Comparison of ENCODE assay signal across 24 cellular contexts in the genomic region with DNA sequence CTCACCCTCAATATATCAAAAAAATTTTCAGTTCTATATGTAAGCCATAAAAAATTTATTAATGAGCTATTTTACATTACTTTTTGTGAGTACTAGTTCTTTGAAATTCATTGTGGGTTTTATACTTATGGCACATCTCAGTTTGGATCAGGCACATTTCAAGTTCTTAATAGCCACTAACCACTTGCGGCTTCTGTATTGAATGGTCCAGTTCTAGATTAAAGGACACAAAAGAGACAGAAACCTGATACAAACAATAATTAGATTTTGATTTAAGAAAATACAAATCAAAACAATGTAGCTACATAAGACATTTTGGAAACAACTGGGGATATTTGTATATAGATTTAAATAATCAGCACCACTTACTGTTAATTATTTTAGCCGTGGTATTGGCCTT. TPM values are rescaled to one million over a fixed set of nuclear protein-coding genes. Genes with fewer than 3 reads are reported as not detected.
"Had no signal": no experiment of that assay in that cellular context is flagged by ENCODE, and none has a peak within 500 bp of the region (broad histone marks: within the 10 kb centered on the region; RNA-seq: fewer than 3 reads in every experiment).

No MANE protein-coding gene starts in this region.

- DNase-seq: activated B cell treated with CpG ODN at 0.5 μM for 24 hours; activated CD4-positive, alpha-beta T cell treated with anti-CD3 and anti-CD28 coated beads for 1 hour; activated CD4-positive, alpha-beta T cell treated with anti-CD3 and anti-CD28 coated beads, Interleukin-2, amount 10 ng/mL, durations not matched to agents 24 days and 14 days; activated CD4-positive, alpha-beta T cell treated with anti-CD3 and anti-CD28 coated beads, Interleukin-2, amount 50 U/mL, for 48 hours; activated effector memory CD4-positive, alpha-beta T cell treated with anti-CD3 and anti-CD28 coated beads, Interleukin-2, amount 50 U/mL, for 16 hours; activated naive CD4-positive, alpha-beta T cell treated with Interleukin-2 at 50 U/mL for 16 hours; activated naive CD8-positive, alpha-beta T cell treated with anti-CD3 and anti-CD28 coated beads, Interleukin-2, amount 50 U/mL, for 24 hours; activated T-cell treated with anti-CD3 and anti-CD28 coated beads, Interleukin-2, amount 50 U/mL, for 4 hours; amygdala; KG1; NCI-H1092; NCI-H1417; NCI-H2029; NCI-H2107; NCI-H510A treated with DMSO at 0.1 percent for 48 hours; NCI-H69; NK-92 treated with Interleukin-12 subunit alpha and Interleukin-12 subunit beta, amount 100 ng/mL, for 24 hours; Peyer's patch; SHP77; T-helper 2 cell; T1000 had no signal

- H3K9me3 ChIP-seq: Peyer's patch had no signal

- H3K27ac ChIP-seq: Peyer's patch had no signal

- H3K9me3 Mint-ChIP-seq: activated B cell treated with CpG ODN at 0.5 μM for 24 hours; activated CD4-positive, alpha-beta T cell treated with anti-CD3 and anti-CD28 coated beads, Interleukin-2, amount 10 ng/mL, durations not matched to agents 24 days and 14 days; activated naive CD4-positive, alpha-beta T cell treated with anti-CD3 and anti-CD28 coated beads, Interleukin-2, amount 50 U/mL, for 72 hours; activated naive CD8-positive, alpha-beta T cell treated with anti-CD3 and anti-CD28 coated beads, Interleukin-2, amount 50 U/mL, for 24 hours; activated T-cell treated with anti-CD3 and anti-CD28 coated beads, Interleukin-2, amount 50 U/mL, for 4 hours; brain; central memory CD8-positive, alpha-beta T cell had no signal

- H3K27ac Mint-ChIP-seq: activated B cell treated with CpG ODN at 0.5 μM for 24 hours; activated naive CD8-positive, alpha-beta T cell treated with anti-CD3 and anti-CD28 coated beads, Interleukin-2, amount 50 U/mL, for 24 hours had no signal

- H3K36me3 ChIP-seq: Peyer's patch had no signal

- ATAC-seq: activated T-cell treated with anti-CD3 and anti-CD28 coated beads, Interleukin-2, amount 50 U/mL, for 4 hours had no signal

- H3K4me3 Mint-ChIP-seq: activated B cell treated with CpG ODN at 0.5 μM for 24 hours; activated CD4-positive, alpha-beta T cell treated with anti-CD3 and anti-CD28 coated beads, Interleukin-2, amount 10 ng/mL, durations not matched to agents 24 days and 14 days; activated naive CD8-positive, alpha-beta T cell treated with anti-CD3 and anti-CD28 coated beads, Interleukin-2, amount 50 U/mL, for 24 hours; activated T-cell treated with anti-CD3 and anti-CD28 coated beads, Interleukin-2, amount 50 U/mL, for 4 hours; brain; central memory CD8-positive, alpha-beta T cell had no signal

- H3K27me3 Mint-ChIP-seq: activated naive CD8-positive, alpha-beta T cell treated with anti-CD3 and anti-CD28 coated beads, Interleukin-2, amount 50 U/mL, for 24 hours had no signal

- H3K4me1 ChIP-seq: Peyer's patch had no signal

- H3K4me3 ChIP-seq: Peyer's patch had no signal

- H3K27me3 ChIP-seq: Peyer's patch had no signal

- H3K4me1 Mint-ChIP-seq: central memory CD8-positive, alpha-beta T cell had no signal

- H3K36me3 Mint-ChIP-seq: activated naive CD4-positive, alpha-beta T cell treated with anti-CD3 and anti-CD28 coated beads, Interleukin-2, amount 50 U/mL, for 72 hours; brain had no signal

RNA-seq across cellular contexts. Expression of gene SMOX, which starts 46.7 kb away (rescaled TPM):
- total RNA-seq: activated B cell treated with CpG ODN at 0.5 μM for 24 hours had no signal
